Comparison of ENCODE assay signal across 8 cellular contexts in genomic region chr14:22653012-22653621, GRCh38. TPM values are rescaled to one million over a fixed set of nuclear protein-coding genes. Genes with fewer than 3 reads are reported as not detected.
DNase-seq lines count a peak whose midpoint lies in the region; ATAC-seq and TF ChIP-seq lines count a peak whose summit lies in the region.

No MANE protein-coding gene starts in this region.

- no peak overlapping the region for H4K8ac ChIP-seq in neuronal stem cell (ENCODE audit: low read depth, low read length)

- H3K4me1 ChIP-seq in neuronal stem cell (ENCODE audit: control insufficient read depth in 2 of 2, insufficient read depth in 1 of 2, low read depth in 1 of 2, low read length in 2 of 2) (no peaks in the 10 kb centered on the region), upper lobe of right lung (peaks cover 4% of the 10 kb centered on the region)

- no peak overlapping the region for H2BK12ac ChIP-seq in neuronal stem cell (ENCODE audit: low read length)

- H3K9me3 ChIP-seq in neuronal stem cell (replicated peaks in 1 of 2; ENCODE audit: control insufficient read depth in 2 of 2, insufficient read depth in 1 of 2, low read depth in 1 of 2, low read length in 2 of 2): no peaks in the 10 kb centered on the region
- no peaks in the 10 kb centered on the region for H3K9me3 ChIP-seq in upper lobe of right lung

- no peak overlapping the region for H4K91ac ChIP-seq in neuronal stem cell (ENCODE audit: low read depth, low read length, poor library complexity)

- no peak overlapping the region for H2BK15ac ChIP-seq in neuronal stem cell (ENCODE audit: low read length)

- no peak overlapping the region for H3K4ac ChIP-seq in neuronal stem cell (ENCODE audit: low read length)

- peak; percentile 80 for TF ChIP-seq CTCF in upper lobe of right lung (IDR thresholded peaks at IDR 0.05)

- ATAC-seq in upper lobe of right lung (peak; percentile 95), HG02870 (IDR thresholded peaks at IDR 0.05; ENCODE audit: unreplicated experiment) (no peak)

- no peak overlapping the region for H3K4me2 ChIP-seq in neuronal stem cell (ENCODE audit: insufficient read depth, low read length, poor library complexity, severe bottlenecking)

- DNase-seq in GF-D8 (lab: John Stamatoyannopoulos, UW) (peak; percentile 14), HK-2 (ENCODE audit: unreplicated experiment) (peak; percentile 63), NOMO-1 (lab: John Stamatoyannopoulos, UW; ENCODE audit: unreplicated experiment in 2 of 2) (peak; percentile 23 to 45), activated T-cell treated with anti-CD3 and anti-CD28 coated beads for 24 hours (ENCODE audit: low read depth) (peak; percentile 27), fibroblast of gingiva (ENCODE audit: low read depth) (peak; percentile 72), neuronal stem cell (ENCODE audit: low spot score) (peak; percentile 63), upper lobe of right lung (peak; percentile 69)

- H3K4me3 ChIP-seq in neuronal stem cell (ENCODE audit: low read length in 2 of 2) (no peak overlapping the region), upper lobe of right lung (no peak overlapping the region)

- H2AFZ ChIP-seq in neuronal stem cell (ENCODE audit: low read length): peak overlapping the region; percentile 66

- no CpG with 5 or more reads among the region's 4 CpGs for WGBS in neuronal stem cell (ENCODE audit: extremely low coverage in 2 of 2, insufficient read length in 2 of 2, insufficient replicate concordance in 1 of 2), 2 donors

- no peak overlapping the region for H2AK5ac ChIP-seq in neuronal stem cell (ENCODE audit: low read depth, low read length)

- H3K9ac ChIP-seq in neuronal stem cell (ENCODE audit: low read depth, low read length, poor library complexity): no peak overlapping the region

- H3K18ac ChIP-seq in neuronal stem cell (ENCODE audit: low read length): no peak overlapping the region

- H3K27ac ChIP-seq in neuronal stem cell (replicated peaks; ENCODE audit: low read length): no peak overlapping the region
- H3K27ac ChIP-seq in upper lobe of right lung: no peak overlapping the region

- H3K36me3 ChIP-seq in neuronal stem cell (replicated peaks in 1 of 2; ENCODE audit: control insufficient read depth in 2 of 2, insufficient read depth in 2 of 2, low read length in 2 of 2) (no peaks in the 10 kb centered on the region), upper lobe of right lung (no peaks in the 10 kb centered on the region)

- no peak overlapping the region for H2BK120ac ChIP-seq in neuronal stem cell (ENCODE audit: low read depth, low read length)

- no peak overlapping the region for H3K23ac ChIP-seq in neuronal stem cell (ENCODE audit: low read depth, low read length, poor library complexity)

- no peak overlapping the region for H3K14ac ChIP-seq in neuronal stem cell (ENCODE audit: low read length)

- peaks cover 0 to 28% (median 0%) of the 10 kb centered on the region in 3 experiments for H3K27me3 ChIP-seq in neuronal stem cell (ENCODE audit: control insufficient read depth in 3 of 3, insufficient read depth in 3 of 3, low read depth in 1 of 3, low read length in 3 of 3)
- no peaks in the 10 kb centered on the region for H3K27me3 ChIP-seq in upper lobe of right lung

- no peaks in the 10 kb centered on the region for H3K79me1 ChIP-seq in neuronal stem cell (ENCODE audit: low read depth, low read length)

- intact Hi-C loops in upper lobe of right lung (cut with DNase I): loop anchor here (10.0 kb wide), 1 partner anchor 78 kb away; no protein-coding TSS in a partner anchor

- no peak overlapping the region for H2BK5ac ChIP-seq in neuronal stem cell (ENCODE audit: low read length)

RNA-seq across cellular contexts. Expression of gene OR6J1, which starts 9.0 kb away (rescaled TPM):
- not detected for polyA plus RNA-seq in neuronal stem cell (2013, experiment 1 of 2)
- not detected for polyA plus RNA-seq in neuronal stem cell (2013, experiment 2 of 2)
- not detected for total RNA-seq in upper lobe of right lung

RNA-seq across cellular contexts. Expression of gene ABHD4, which starts 55.0 kb away (rescaled TPM):
- polyA plus RNA-seq in neuronal stem cell (2013, experiment 1 of 2): 21.7 TPM
- 20.3 TPM for polyA plus RNA-seq in neuronal stem cell (2013, experiment 2 of 2)
- total RNA-seq in upper lobe of right lung: 34.2 TPM

Comparison
In these comparisons a context has a peak if more than half of its experiments do, and no peak if none do; other contexts are left out.
1. DNase-seq: peak in every context shown above with its lines; median percentile 72 in fibroblast of gingiva; 69 in upper lobe of right lung; 63 in HK-2; 63 in neuronal stem cell; 34 in NOMO-1; 27 in activated T-cell treated with anti-CD3 and anti-CD28 coated beads for 24 hours; 14 in GF-D8.